31 cellular contexts compared by ENCODE assay signal in the genomic region with DNA sequence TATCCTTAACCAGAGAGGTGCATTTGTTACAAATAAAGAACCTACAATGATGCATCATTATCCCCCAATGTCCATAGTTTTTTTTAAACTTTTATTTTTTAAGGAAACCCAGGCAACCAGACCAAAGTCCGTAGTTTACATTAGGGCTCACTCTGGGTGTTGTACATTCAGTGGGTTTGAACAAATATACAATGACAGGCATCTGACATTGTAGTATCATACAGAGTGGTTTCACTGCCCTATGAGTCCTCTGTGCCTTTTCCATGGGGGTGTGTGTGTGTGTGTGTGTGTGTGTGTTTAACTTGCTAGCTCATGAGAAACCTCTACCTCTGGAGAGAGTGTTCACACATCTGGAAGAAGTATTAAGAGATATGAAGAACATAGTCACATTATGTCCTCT.
"Had no signal": no experiment of that assay in that cellular context is flagged by ENCODE, and none has a peak within 500 bp of the region (broad histone marks: within the 10 kb centered on the region; RNA-seq: fewer than 3 reads in every experiment).

No MANE protein-coding gene starts in this region.

- H3K4me3 Mint-ChIP-seq: activated CD4-positive, alpha-beta memory T cell treated with anti-CD3 and anti-CD28 coated beads, Interleukin-2, amount 10 ng/mL, durations not matched to agents 7 days and 5 days; activated CD8-positive, alpha-beta memory T cell treated with anti-CD3 and anti-CD28 coated beads, Interleukin-2, amount 10 ng/mL, durations not matched to agents 7 days and 5 days; central memory CD8-positive, alpha-beta T cell; dendritic cell treated with granulocyte-macrophage colony-stimulating factor and Interleukin-4, amounts not matched to agents 40 ng/mL and 50 ng/mL, for 4 days; mesothelial cell of epicardium; neural progenitor cell; T-helper 1 cell treated with Interleukin-12 subunit alpha and Interleukin-12 subunit beta and Interleukin-4 antibody, amounts not matched to agents 30 μg/mL and 1 μg/mL, for 36 hours had no signal

- FAIRE-seq: bronchial epithelial cell, frontal cortex, islet of Langerhans had no signal

- H3K36me3 Mint-ChIP-seq: activated naive CD4-positive, alpha-beta T cell treated with anti-CD3 and anti-CD28 coated beads, Interleukin-2, amount 50 U/mL, for 72 hours had no signal

- H3K27ac Mint-ChIP-seq: activated CD4-positive, alpha-beta memory T cell treated with anti-CD3 and anti-CD28 coated beads, Interleukin-2, amount 10 ng/mL, durations not matched to agents 7 days and 5 days; activated CD8-positive, alpha-beta memory T cell treated with anti-CD3 and anti-CD28 coated beads, Interleukin-2, amount 10 ng/mL, durations not matched to agents 7 days and 5 days; activated naive CD4-positive, alpha-beta T cell treated with anti-CD3 and anti-CD28 coated beads, Interleukin-2, amount 50 U/mL, for 72 hours; activated T-helper 2 cell treated with anti-CD3 and anti-CD28 coated beads, Interferon-gamma antibody, Interleukin-2, Interleukin-4, amounts not matched to agents 10 μg/mL and 5 μg/mL and 100 μg/mL, durations not matched to agents 14 hours and 24 hours and 36 hours; dendritic cell treated with granulocyte-macrophage colony-stimulating factor and Interleukin-4, amounts not matched to agents 40 ng/mL and 50 ng/mL, for 4 days; mesothelial cell of epicardium; neural progenitor cell; T-helper 1 cell treated with Interleukin-12 subunit alpha and Interleukin-12 subunit beta and Interleukin-4 antibody, amounts not matched to agents 30 μg/mL and 1 μg/mL, for 36 hours had no signal

- H3K9me3 Mint-ChIP-seq: activated CD4-positive, alpha-beta memory T cell treated with anti-CD3 and anti-CD28 coated beads, Interleukin-2, amount 10 ng/mL, durations not matched to agents 7 days and 5 days; activated naive CD4-positive, alpha-beta T cell treated with anti-CD3 and anti-CD28 coated beads, Interleukin-2, amount 50 U/mL, for 72 hours; activated T-helper 2 cell treated with anti-CD3 and anti-CD28 coated beads, Interferon-gamma antibody, Interleukin-2, Interleukin-4, amounts not matched to agents 10 μg/mL and 5 μg/mL and 100 μg/mL, durations not matched to agents 14 hours and 24 hours and 36 hours; central memory CD8-positive, alpha-beta T cell; dendritic cell treated with granulocyte-macrophage colony-stimulating factor and Interleukin-4, amounts not matched to agents 40 ng/mL and 50 ng/mL, for 4 days; naive thymus-derived CD4-positive, alpha-beta T cell; neural progenitor cell; T-helper 1 cell treated with Interleukin-12 subunit alpha and Interleukin-12 subunit beta and Interleukin-4 antibody, amounts not matched to agents 30 μg/mL and 1 μg/mL, for 36 hours had no signal

- H3K4me1 Mint-ChIP-seq: neural progenitor cell had no signal

- H3K4me3 ChIP-seq: neural progenitor cell, right atrium auricular region, testis, upper lobe of left lung, vagina had no signal

- H3K4me1 ChIP-seq: neural progenitor cell, testis, upper lobe of left lung had no signal

- H3K9me3 ChIP-seq: right atrium auricular region, testis, upper lobe of left lung, vagina had no signal

- H3K27me3 ChIP-seq: neural progenitor cell, right atrium auricular region, testis, upper lobe of left lung, vagina had no signal

- ATAC-seq: activated CD4-positive, CD25-positive, alpha-beta regulatory T cell treated with anti-CD3 and anti-CD28 coated beads, Interleukin-2, amount 50 U/mL, for 24 hours; activated CD8-positive, alpha-beta memory T cell treated with anti-CD3 and anti-CD28 coated beads, Interleukin-2, amount 10 ng/mL, durations not matched to agents 7 days and 5 days; activated naive CD4-positive, alpha-beta T cell treated with anti-CD3 and anti-CD28 coated beads, Interleukin-2, amount 50 U/mL, for 72 hours; left ventricle myocardium superior; naive thymus-derived CD4-positive, alpha-beta T cell had no signal

- DNase-seq: activated CD4-positive, alpha-beta memory T cell treated with anti-CD3 and anti-CD28 coated beads, Interleukin-2, amount 10 ng/mL, durations not matched to agents 7 days and 5 days; activated CD4-positive, alpha-beta T cell treated with anti-CD3 and anti-CD28 coated beads for 48 hours; activated CD8-positive, alpha-beta memory T cell treated with anti-CD3 and anti-CD28 coated beads, Interleukin-2, amount 10 ng/mL, durations not matched to agents 7 days and 5 days; activated naive CD4-positive, alpha-beta T cell; activated T-cell treated with anti-CD3 and anti-CD28 coated beads, Interleukin-2, amount 50 U/mL, for 48 hours; effector CD4-positive, alpha-beta T cell; left ventricle myocardium superior; mammary epithelial cell; naive thymus-derived CD4-positive, alpha-beta T cell; occipital lobe; stimulated activated CD4-positive, alpha-beta T cell treated with anti-CD3 and anti-CD28 coated beads, Interleukin-15, amount 100 ng/mL, for 24 hours; stimulated activated CD4-positive, alpha-beta T cell treated with anti-CD3 and anti-CD28 coated beads, Interleukin-2, amount 100 ng/mL, for 24 hours; stimulated activated naive CD4-positive, alpha-beta T cell; T1000; testis; upper lobe of left lung; WERI-Rb-1 had no signal

- H3K27me3 Mint-ChIP-seq: activated CD4-positive, alpha-beta memory T cell treated with anti-CD3 and anti-CD28 coated beads, Interleukin-2, amount 10 ng/mL, durations not matched to agents 7 days and 5 days; activated CD8-positive, alpha-beta memory T cell treated with anti-CD3 and anti-CD28 coated beads, Interleukin-2, amount 10 ng/mL, durations not matched to agents 7 days and 5 days; central memory CD8-positive, alpha-beta T cell; dendritic cell treated with granulocyte-macrophage colony-stimulating factor and Interleukin-4, amounts not matched to agents 40 ng/mL and 50 ng/mL, for 4 days; naive thymus-derived CD4-positive, alpha-beta T cell had no signal

- H3K36me3 ChIP-seq: neural progenitor cell, right atrium auricular region, upper lobe of left lung, vagina, WERI-Rb-1 had no signal

- H2AFZ ChIP-seq: neural progenitor cell had no signal

- H3K4me2 ChIP-seq: neural progenitor cell had no signal

- H3K9ac ChIP-seq: neural progenitor cell had no signal

- H3K27ac ChIP-seq: epithelial cell of prostate, neural progenitor cell, right atrium auricular region, testis, upper lobe of left lung, vagina, WERI-Rb-1 had no signal
